ENCODE assay signal across 17 cellular contexts in genomic region chr10:88107296-88107695, GRCh38.
A peak's percentile ranks its signal among the peaks of the same experiment; 100 is the strongest.
DNase-seq lines count a peak whose midpoint lies in the region; ATAC-seq and TF ChIP-seq lines count a peak whose summit lies in the region.
"Had no signal": no experiment of that assay in that cellular context is flagged by ENCODE, and none has a peak within 500 bp of the region (broad histone marks: within the 10 kb centered on the region; RNA-seq: fewer than 3 reads in every experiment).

No MANE protein-coding gene starts in this region.

- TF ChIP-seq EP300 in esophagus muscularis mucosa (IDR thresholded peaks at IDR 0.05), result no peak

- peaks cover 49 to 55% of the 10 kb centered on the region in 2 donors for H3K4me1 Mint-ChIP-seq in stimulated activated naive B cell treated with anti-CD40 and anti-IgM and Interleukin-4, amounts not matched to agents 10 μg/mL and 1 μg/mL and 100 μg/mL, for 72 hours
- peaks cover 59% of the 10 kb centered on the region for H3K4me1 Mint-ChIP-seq in activated naive CD8-positive, alpha-beta T cell treated with anti-CD3 and anti-CD28 coated beads, Interleukin-2, amount 50 U/mL, for 24 hours

- H3K27me3 ChIP-seq in DOHH2 (ENCODE audit: control insufficient read depth, low read length), result no peaks in the 10 kb centered on the region
- H3K27me3 ChIP-seq in MM.1S (replicated peaks; ENCODE audit: insufficient read depth, low read length), result no peaks in the 10 kb centered on the region
- no peaks in the 10 kb centered on the region for H3K27me3 ChIP-seq in esophagus muscularis mucosa
- H3K27me3 ChIP-seq: SJCRH30 had no signal

- no peaks in the 10 kb centered on the region for H3K27me3 Mint-ChIP-seq in stimulated activated naive B cell treated with anti-CD40 and anti-IgM and Interleukin-4, amounts not matched to agents 10 μg/mL and 1 μg/mL and 100 μg/mL, for 72 hours
- H3K27me3 Mint-ChIP-seq in activated naive CD8-positive, alpha-beta T cell treated with anti-CD3 and anti-CD28 coated beads, Interleukin-2, amount 50 U/mL, for 24 hours, result peaks cover 2% of the 10 kb centered on the region
- H3K27me3 Mint-ChIP-seq: CD4-positive, alpha-beta T cell had no signal

- peak overlapping the region; percentile 64 for H3K4me3 ChIP-seq in DOHH2 (ENCODE audit: low read length)
- no peak overlapping the region for H3K4me3 ChIP-seq in MM.1S (ENCODE audit: low read length)
- no peak overlapping the region for H3K4me3 ChIP-seq in esophagus muscularis mucosa
- H3K4me3 ChIP-seq: GM23248, PC-9, SJCRH30 had no signal

- H3K4me2 ChIP-seq in DOHH2 (ENCODE audit: low read length) (peak overlapping the region; percentile 73), MM.1S (ENCODE audit: low read depth, low read length) (no peak overlapping the region)
- H3K4me2 ChIP-seq: PC-9 had no signal

- WGBS in esophagus muscularis mucosa, result 98% methylated on average over 2 of the region's 2 CpGs

- H3K27ac Mint-ChIP-seq in stimulated activated naive B cell treated with anti-CD40 and anti-IgM and Interleukin-4, amounts not matched to agents 10 μg/mL and 1 μg/mL and 100 μg/mL, for 72 hours, result peak overlapping the region; percentile 89
- H3K27ac Mint-ChIP-seq in activated naive CD8-positive, alpha-beta T cell treated with anti-CD3 and anti-CD28 coated beads, Interleukin-2, amount 50 U/mL, for 24 hours, result no peak overlapping the region
- H3K27ac Mint-ChIP-seq: CD4-positive, alpha-beta T cell had no signal

- H3K9me2 ChIP-seq in DOHH2 (replicated peaks; ENCODE audit: control insufficient read depth, low read length) (no peaks in the 10 kb centered on the region), MM.1S (replicated peaks; ENCODE audit: insufficient read depth, low read length) (no peaks in the 10 kb centered on the region)

- H4K20me1 ChIP-seq in DOHH2 (ENCODE audit: control insufficient read depth, insufficient read depth, low read depth, low read length) (no peaks in the 10 kb centered on the region), MM.1S (ENCODE audit: insufficient read depth, low read length) (no peaks in the 10 kb centered on the region)

- DNase-seq in MM.1S, result no peak
- peak; percentile 55 for DNase-seq in esophagus muscularis mucosa (ENCODE audit: extremely low spot score)
- no peak for DNase-seq in stimulated activated naive B cell treated with anti-CD40 and anti-IgM and Interleukin-4, amounts not matched to agents 10 μg/mL and 1 μg/mL and 100 μg/mL, for 72 hours
- DNase-seq in DMS79 treated with DMSO at 0.1 percent for 48 hours (lab: John Stamatoyannopoulos, UW), result no peak
- DNase-seq in activated naive CD8-positive, alpha-beta T cell treated with anti-CD3 and anti-CD28 coated beads, Interleukin-2, amount 50 U/mL, for 24 hours, result no peak
- no peak for DNase-seq in NCI-H526 treated with DMSO at 0.1 percent for 48 hours (lab: John Stamatoyannopoulos, UW)
- DNase-seq: CD4-positive, alpha-beta T cell; DMS53; GM23248; NCI-H1105 treated with DMSO at 0.1 percent for 48 hours; NCI-H187; NCI-H446; NCI-H748 treated with DMSO at 0.1 percent for 48 hours; PC-9; SJCRH30 had no signal

- no peaks in the 10 kb centered on the region for H3K36me3 Mint-ChIP-seq in stimulated activated naive B cell treated with anti-CD40 and anti-IgM and Interleukin-4, amounts not matched to agents 10 μg/mL and 1 μg/mL and 100 μg/mL, for 72 hours
- no peaks in the 10 kb centered on the region for H3K36me3 Mint-ChIP-seq in activated naive CD8-positive, alpha-beta T cell treated with anti-CD3 and anti-CD28 coated beads, Interleukin-2, amount 50 U/mL, for 24 hours (ENCODE audit: low read depth)

- peaks cover 22% of the 10 kb centered on the region for H3F3A ChIP-seq in DOHH2 (ENCODE audit: control insufficient read depth, insufficient read depth)
- peaks cover 16% of the 10 kb centered on the region; the same call in 1 of the 2 replicates for H3F3A ChIP-seq in MM.1S (ENCODE audit: insufficient read depth, low read length)

- peaks cover 94% of the 10 kb centered on the region for H3K4me1 ChIP-seq in DOHH2 (ENCODE audit: control insufficient read depth, low read length)
- H3K4me1 ChIP-seq in MM.1S (ENCODE audit: low read length), result peaks cover 31% of the 10 kb centered on the region
- H3K4me1 ChIP-seq in esophagus muscularis mucosa, result no peaks in the 10 kb centered on the region
- H3K4me1 ChIP-seq: SJCRH30 had no signal

- H3K9me3 ChIP-seq in DOHH2 (ENCODE audit: control insufficient read depth, insufficient read depth, low read length) (no peaks in the 10 kb centered on the region; the same call in 1 of the 2 replicates), MM.1S (replicated peaks; ENCODE audit: insufficient read depth, low read length) (no peaks in the 10 kb centered on the region), esophagus muscularis mucosa (no peaks in the 10 kb centered on the region)
- H3K9me3 ChIP-seq: SJCRH30 had no signal

- TF ChIP-seq CTCF in DOHH2 (IDR thresholded peaks at IDR 0.05; ENCODE audit: low read depth, low read length, poor library complexity, severe bottlenecking), result no peak
- no peak for TF ChIP-seq CTCF in MM.1S (IDR thresholded peaks at IDR 0.05; ENCODE audit: low read length)
- TF ChIP-seq CTCF in esophagus muscularis mucosa (IDR thresholded peaks at IDR 0.05), result no peak

- H3K36me3 ChIP-seq in DOHH2 (ENCODE audit: control insufficient read depth, low read length), result peaks cover 25% of the 10 kb centered on the region
- no peaks in the 10 kb centered on the region for H3K36me3 ChIP-seq in MM.1S (replicated peaks; ENCODE audit: insufficient read depth, low read length)
- no peaks in the 10 kb centered on the region for H3K36me3 ChIP-seq in esophagus muscularis mucosa
- H3K36me3 ChIP-seq: SJCRH30 had no signal

- H3K4me3 Mint-ChIP-seq in stimulated activated naive B cell treated with anti-CD40 and anti-IgM and Interleukin-4, amounts not matched to agents 10 μg/mL and 1 μg/mL and 100 μg/mL, for 72 hours, result peak overlapping the region in 1 of 2 donors; percentile 20
- H3K4me3 Mint-ChIP-seq in activated naive CD8-positive, alpha-beta T cell treated with anti-CD3 and anti-CD28 coated beads, Interleukin-2, amount 50 U/mL, for 24 hours, result no peak overlapping the region
- H3K4me3 Mint-ChIP-seq: CD4-positive, alpha-beta T cell had no signal

- ATAC-seq in stimulated activated naive B cell treated with anti-CD40 and anti-IgM and Interleukin-4, amounts not matched to agents 10 μg/mL and 1 μg/mL and 100 μg/mL, for 72 hours (replicated peaks), result no peak
- no peak for ATAC-seq in activated naive CD8-positive, alpha-beta T cell treated with anti-CD3 and anti-CD28 coated beads, Interleukin-2, amount 50 U/mL, for 24 hours
- ATAC-seq: HCT116 had no signal

- peak overlapping the region; percentile 97 for H3K27ac ChIP-seq in DOHH2 (ENCODE audit: low read depth, low read length)
- peak overlapping the region; percentile 59; the same call in 1 of the 2 replicates for H3K27ac ChIP-seq in MM.1S (ENCODE audit: low read length)
- H3K27ac ChIP-seq in esophagus muscularis mucosa (replicated peaks in 1 of 4), result no peak overlapping the region
- H3K27ac ChIP-seq: GM23248, PC-9, SJCRH30 had no signal

- H2AFZ ChIP-seq in MM.1S (ENCODE audit: low read length), result peak overlapping the region; percentile 19; the same call in 1 of the 2 replicates
- H2AFZ ChIP-seq: GM23248, PC-9 had no signal

- intact Hi-C loops in esophagus muscularis mucosa (cut with DNase I), result no loop called here

- no peak for TF ChIP-seq POLR2A in esophagus muscularis mucosa (IDR thresholded peaks at IDR 0.05; ENCODE audit: low read depth)

- H3K79me2 ChIP-seq in DOHH2 (ENCODE audit: control insufficient read depth, low read length), result no peaks in the 10 kb centered on the region
- H3K79me2 ChIP-seq in MM.1S (ENCODE audit: low read length), result no peaks in the 10 kb centered on the region

- H3K9ac ChIP-seq in MM.1S (ENCODE audit: low read length), result no peak overlapping the region
- H3K9ac ChIP-seq: GM23248 had no signal

- H3K9me3 Mint-ChIP-seq in stimulated activated naive B cell treated with anti-CD40 and anti-IgM and Interleukin-4, amounts not matched to agents 10 μg/mL and 1 μg/mL and 100 μg/mL, for 72 hours, result no peaks in the 10 kb centered on the region
- no peaks in the 10 kb centered on the region for H3K9me3 Mint-ChIP-seq in activated naive CD8-positive, alpha-beta T cell treated with anti-CD3 and anti-CD28 coated beads, Interleukin-2, amount 50 U/mL, for 24 hours
- H3K9me3 Mint-ChIP-seq: CD4-positive, alpha-beta T cell had no signal

Comparison
In these comparisons a context has a peak if more than half of its experiments do, and no peak if none do; other contexts are left out.
1. H3K27ac ChIP-seq: peak in DOHH2 (single experiment) and MM.1S (single experiment); none in esophagus muscularis mucosa (0 of 4).